Comparison of ENCODE assay signal across 8 cellular contexts in the genomic region with DNA sequence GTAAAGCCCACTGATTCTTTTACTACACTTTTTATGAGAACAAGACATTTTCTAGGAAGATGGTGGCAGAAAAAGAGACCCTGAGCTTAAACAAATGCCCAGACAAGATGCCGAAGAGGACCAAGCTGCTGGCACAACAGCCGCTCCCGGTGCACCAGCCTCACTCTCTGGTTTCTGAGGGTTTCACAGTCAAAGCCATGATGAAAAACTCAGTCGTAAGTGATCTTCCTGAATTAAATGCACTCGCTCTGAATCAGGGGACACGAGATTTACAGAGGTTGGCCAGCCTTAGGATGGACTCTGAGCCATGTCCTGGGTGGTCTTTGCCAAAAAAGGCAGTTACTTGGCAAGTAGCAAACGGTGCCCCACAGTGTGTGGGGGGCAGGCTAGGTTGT. TPM values are rescaled to one million over a fixed set of nuclear protein-coding genes. Genes with fewer than 3 reads are reported as not detected.
DNase-seq lines count a peak whose midpoint lies in the region; ATAC-seq and TF ChIP-seq lines count a peak whose summit lies in the region.

No MANE protein-coding gene starts in this region.

- in situ Hi-C loops in brain microvascular endothelial cell (cut with HindIII; ENCODE audit: low pct_ligation_motif_present, low sequenced_read_pairs), result no loop called here

- intact Hi-C loops in heart right ventricle (cut with DNase I), result loop anchor here in 6 of 10 donors (5.0 to 10.0 kb wide), 6 partner anchors 56 to 553 kb away; no protein-coding TSS in a partner anchor
- intact Hi-C loops in left ventricle myocardium superior (cut with micrococcal nuclease), result no loop called here
- intact Hi-C loops in upper lobe of right lung (cut with DNase I), result no loop called here

- H3K27ac ChIP-seq in heart right ventricle (peak overlapping the region in 9 of 10 donors; percentile 8 to 97 (median 95)), brain microvascular endothelial cell (peak overlapping the region; percentile 49), mucosa of rectum (ENCODE audit: low read depth in 2 of 2, low read length in 2 of 2) (peak overlapping the region; percentile 54 to 58), upper lobe of right lung (peak overlapping the region; percentile 88)

- H3K4me1 ChIP-seq in heart right ventricle, result peaks cover 0 to 24% (median 16%) of the 10 kb centered on the region in 9 donors
- peaks cover 5 to 9% of the 10 kb centered on the region in 2 donors for H3K4me1 ChIP-seq in mucosa of rectum (ENCODE audit: control insufficient read depth in 2 of 2, insufficient read depth in 2 of 2, low read length in 2 of 2)
- H3K4me1 ChIP-seq in upper lobe of right lung, result no peaks in the 10 kb centered on the region

- no peak for DNase-seq in heart right ventricle
- no peak for DNase-seq in left ventricle myocardium superior
- DNase-seq in brain microvascular endothelial cell, result no peak
- no peak for DNase-seq in upper lobe of right lung
- DNase-seq in NCI-H510A treated with DMSO at 0.1 percent for 48 hours (lab: John Stamatoyannopoulos, UW), result no peak
- no peak for DNase-seq in GM10266 (ENCODE audit: extremely low spot score)
- no peak for DNase-seq in NOMO-1 (lab: John Stamatoyannopoulos, UW; ENCODE audit: unreplicated experiment in 2 of 2)

- H3K4me3 ChIP-seq in heart right ventricle (peak overlapping the region in 9 of 10 donors; percentile 20 to 98 (median 90)), brain microvascular endothelial cell (ENCODE audit: low read depth, low read length) (peak overlapping the region; percentile 58), mucosa of rectum (ENCODE audit: low read length in 2 of 2) (peak overlapping the region; percentile 60 to 74), upper lobe of right lung (peak overlapping the region; percentile 87)

- peak overlapping the region in 1 of 2 donors; percentile 55 for H3K9ac ChIP-seq in mucosa of rectum (ENCODE audit: low read depth in 1 of 2, low read length in 2 of 2)

- H3K27me3 ChIP-seq in heart right ventricle, result no peaks in the 10 kb centered on the region
- H3K27me3 ChIP-seq in brain microvascular endothelial cell (replicated peaks), result no peaks in the 10 kb centered on the region
- H3K27me3 ChIP-seq in mucosa of rectum (ENCODE audit: control insufficient read depth in 2 of 2, insufficient read depth in 2 of 2, low read length in 2 of 2), result no peaks in the 10 kb centered on the region
- no peaks in the 10 kb centered on the region for H3K27me3 ChIP-seq in upper lobe of right lung

- ATAC-seq in heart right ventricle, result peak in 2 of 8 donors; percentile 7 to 14
- no peak for ATAC-seq in left ventricle myocardium superior
- no peak for ATAC-seq in upper lobe of right lung

- TF ChIP-seq CTCF in heart right ventricle (IDR thresholded peaks at IDR 0.05) (peak in 1 of 9 donors; percentile 6), brain microvascular endothelial cell (IDR thresholded peaks at IDR 0.05; ENCODE audit: low read depth, low read length, missing control alignments) (no peak), upper lobe of right lung (IDR thresholded peaks at IDR 0.05) (no peak), GM10266 (IDR thresholded peaks at IDR 0.05; ENCODE audit: control insufficient read depth, insufficient read depth, low read depth, missing control alignments) (no peak)

- H3K9me3 ChIP-seq in heart right ventricle (peaks cover 0 to 16% (median 8%) of the 10 kb centered on the region in 11 donors), mucosa of rectum (ENCODE audit: control insufficient read depth in 2 of 2, low read length in 2 of 2) (no peaks in the 10 kb centered on the region), upper lobe of right lung (no peaks in the 10 kb centered on the region)

- 33 to 39% methylated on average over 7 of the region's 7 CpGs for WGBS in heart right ventricle, 2 donors

- H3K36me3 ChIP-seq in heart right ventricle (no peaks in the 10 kb centered on the region), brain microvascular endothelial cell (replicated peaks) (no peaks in the 10 kb centered on the region), mucosa of rectum (ENCODE audit: control insufficient read depth in 2 of 2, insufficient read depth in 2 of 2, low read length in 2 of 2) (no peaks in the 10 kb centered on the region), upper lobe of right lung (no peaks in the 10 kb centered on the region)

RNA-seq across cellular contexts. Expression of a gene that starts 0.4 kb away (rescaled TPM):
- 10 to 100 TPM in 6 of 10 donors, 1 to 10 TPM in 4; 7.1 to 34.6 (median 10.3) TPM for total RNA-seq in heart right ventricle
- 1 to 10 TPM; 2.1 to 5.3 TPM for polyA plus RNA-seq in heart right ventricle
- 8.2 TPM for total RNA-seq in left ventricle myocardium superior
- total RNA-seq in upper lobe of right lung, result 1.5 TPM

RNA-seq across cellular contexts. Expression of a gene that starts 0.6 kb away (rescaled TPM):
- total RNA-seq in heart right ventricle (10 to 100 TPM; 21.4 to 27.7 (median 26.4) TPM), left ventricle myocardium superior (23.1 TPM), upper lobe of right lung (2.7 TPM)
- polyA plus RNA-seq in heart right ventricle, result 1 to 10 TPM; 2.3 to 8.3 TPM

Comparison
In these comparisons a context has a peak if more than half of its experiments do, and no peak if none do; other contexts are left out.
1. intact Hi-C loops: an anchor here in heart right ventricle (5.0 to 10.0 kb wide); none called in left ventricle myocardium superior and upper lobe of right lung.